Comparison of ENCODE assay signal across 23 cellular contexts in genomic region chr9:1775230-1775629, GRCh38.
"Had no signal": no experiment of that assay in that cellular context is flagged by ENCODE, and none has a peak within 500 bp of the region (broad histone marks: within the 10 kb centered on the region; RNA-seq: fewer than 3 reads in every experiment).

No MANE protein-coding gene starts in this region.

- H3K9ac ChIP-seq: parathyroid adenoma had no signal

- H2AFZ ChIP-seq: parathyroid adenoma had no signal

- H3K27me3 ChIP-seq: esophagus squamous epithelium, gastrocnemius medialis, tibial artery had no signal

- H3K79me2 ChIP-seq: parathyroid adenoma had no signal

- H3K36me3 Mint-ChIP-seq: activated CD4-positive, alpha-beta memory T cell treated with anti-CD3 and anti-CD28 coated beads for 36 hours; activated naive CD8-positive, alpha-beta T cell treated with anti-CD3 and anti-CD28 coated beads for 36 hours; natural killer cell treated with Interleukin-12 subunit alpha and Interleukin-12 subunit beta and Interleukin-15 and Interleukin-18, amount 100 ng/mL, for 72 hours; stimulated activated effector memory CD8-positive, alpha-beta T cell treated with anti-CD3 and anti-CD28 coated beads, Interleukin-12 subunit alpha, Interleukin-12 subunit beta, amount 100 ng/mL, for 72 hours had no signal

- H3K4me3 Mint-ChIP-seq: activated CD4-positive, alpha-beta memory T cell treated with anti-CD3 and anti-CD28 coated beads for 36 hours; activated naive CD8-positive, alpha-beta T cell treated with anti-CD3 and anti-CD28 coated beads for 36 hours; effector memory CD8-positive, alpha-beta T cell; natural killer cell treated with Interleukin-12 subunit alpha and Interleukin-12 subunit beta and Interleukin-15 and Interleukin-18, amount 100 ng/mL, for 72 hours; stimulated activated effector memory CD8-positive, alpha-beta T cell treated with anti-CD3 and anti-CD28 coated beads, Interleukin-12 subunit alpha, Interleukin-12 subunit beta, amount 100 ng/mL, for 72 hours; stimulated activated naive CD8-positive, alpha-beta T cell treated with anti-CD3 and anti-CD28 coated beads, Interleukin-15, amount 100 ng/mL, for 72 hours had no signal

- H3K9me3 ChIP-seq: esophagus squamous epithelium, gastrocnemius medialis had no signal

- H3K36me3 ChIP-seq: esophagus squamous epithelium, gastrocnemius medialis, left ventricle myocardium inferior, tibial artery had no signal

- H3K4me3 ChIP-seq: esophagus squamous epithelium, gastrocnemius medialis, left ventricle myocardium inferior, tibial artery had no signal

- H3K4me1 ChIP-seq: esophagus squamous epithelium, gastrocnemius medialis, left ventricle myocardium inferior, parathyroid adenoma, tibial artery had no signal

- DNase-seq: activated CD4-positive, alpha-beta memory T cell treated with anti-CD3 and anti-CD28 coated beads for 36 hours; activated CD4-positive, alpha-beta T cell treated with anti-CD3 and anti-CD28 coated beads for 48 hours; activated CD4-positive, CD25-positive, alpha-beta regulatory T cell; activated naive CD4-positive, alpha-beta T cell treated with Interleukin-2 at 50 U/mL for 16 hours; activated naive CD8-positive, alpha-beta T cell treated with anti-CD3 and anti-CD28 coated beads for 36 hours; activated T-cell treated with anti-CD3 and anti-CD28 coated beads, Interleukin-2, amount 50 U/mL, for 48 hours; central memory CD4-positive, alpha-beta T cell; dermis blood vessel endothelial cell; effector memory CD8-positive, alpha-beta T cell; esophagus squamous epithelium; gastrocnemius medialis; hippocampal formation; left ventricle myocardium inferior; midbrain; small intestine; stimulated activated CD4-positive, alpha-beta T cell treated with anti-CD3 and anti-CD28 coated beads, Interleukin-2, amount 100 ng/mL, for 24 hours; stimulated activated naive CD8-positive, alpha-beta T cell treated with anti-CD3 and anti-CD28 coated beads, Interleukin-15, amount 100 ng/mL, for 72 hours; T-helper 9 cell; tibial artery had no signal

- H3K9me3 Mint-ChIP-seq: activated CD4-positive, alpha-beta memory T cell treated with anti-CD3 and anti-CD28 coated beads for 36 hours; stimulated activated effector memory CD8-positive, alpha-beta T cell treated with anti-CD3 and anti-CD28 coated beads, Interleukin-12 subunit alpha, Interleukin-12 subunit beta, amount 100 ng/mL, for 72 hours had no signal

- H3K27me3 Mint-ChIP-seq: activated CD4-positive, alpha-beta memory T cell treated with anti-CD3 and anti-CD28 coated beads for 36 hours; stimulated activated naive CD8-positive, alpha-beta T cell treated with anti-CD3 and anti-CD28 coated beads, Interleukin-15, amount 100 ng/mL, for 72 hours had no signal

- H3K27ac Mint-ChIP-seq: activated CD4-positive, alpha-beta memory T cell treated with anti-CD3 and anti-CD28 coated beads for 36 hours; activated naive CD8-positive, alpha-beta T cell treated with anti-CD3 and anti-CD28 coated beads for 36 hours; effector memory CD8-positive, alpha-beta T cell; natural killer cell treated with Interleukin-12 subunit alpha and Interleukin-12 subunit beta and Interleukin-15 and Interleukin-18, amount 100 ng/mL, for 72 hours; stimulated activated effector memory CD8-positive, alpha-beta T cell treated with anti-CD3 and anti-CD28 coated beads, Interleukin-12 subunit alpha, Interleukin-12 subunit beta, amount 100 ng/mL, for 72 hours; stimulated activated naive CD8-positive, alpha-beta T cell treated with anti-CD3 and anti-CD28 coated beads, Interleukin-15, amount 100 ng/mL, for 72 hours had no signal

- ATAC-seq: effector memory CD8-positive, alpha-beta T cell; gastrocnemius medialis; natural killer cell treated with Interleukin-12 subunit alpha and Interleukin-12 subunit beta and Interleukin-15 and Interleukin-18, amount 100 ng/mL, for 72 hours; sciatic nerve; stimulated activated effector memory CD8-positive, alpha-beta T cell treated with anti-CD3 and anti-CD28 coated beads, Interleukin-12 subunit alpha, Interleukin-12 subunit beta, amount 100 ng/mL, for 72 hours; stimulated activated naive CD8-positive, alpha-beta T cell treated with anti-CD3 and anti-CD28 coated beads, Interleukin-15, amount 100 ng/mL, for 72 hours had no signal

- H3K4me1 Mint-ChIP-seq: activated naive CD8-positive, alpha-beta T cell treated with anti-CD3 and anti-CD28 coated beads for 36 hours; stimulated activated effector memory CD8-positive, alpha-beta T cell treated with anti-CD3 and anti-CD28 coated beads, Interleukin-12 subunit alpha, Interleukin-12 subunit beta, amount 100 ng/mL, for 72 hours; stimulated activated naive CD8-positive, alpha-beta T cell treated with anti-CD3 and anti-CD28 coated beads, Interleukin-15, amount 100 ng/mL, for 72 hours had no signal

- H3K27ac ChIP-seq: esophagus squamous epithelium, gastrocnemius medialis, left ventricle myocardium inferior, parathyroid adenoma, tibial artery had no signal
